In genomic region chr22:42369250-42370041, GRCh38 we compare ENCODE assay signal across 8 cellular contexts.
DNase-seq lines count a peak whose midpoint lies in the region; ATAC-seq and TF ChIP-seq lines count a peak whose summit lies in the region.

No MANE protein-coding gene starts in this region.

- H3K36me3 ChIP-seq in SU-DHL-6 (ENCODE audit: low read length) (no peaks in the 10 kb centered on the region), heart left ventricle (no peaks in the 10 kb centered on the region), parathyroid adenoma (ENCODE audit: control insufficient read depth, insufficient read depth, low read length) (no peaks in the 10 kb centered on the region), tibial artery (no peaks in the 10 kb centered on the region)

- POLR2A ChIA-PET in GM10248 (lab: Yijun Ruan, JAX), result interaction anchor here (0.6 kb wide), 1 partner anchor 694 kb away, joined by 3 read pairs; no protein-coding TSS in a partner anchor

- peak overlapping the region; percentile 77 for H3K27ac Mint-ChIP-seq in activated naive CD8-positive, alpha-beta T cell treated with anti-CD3 and anti-CD28 coated beads, Interleukin-2, amount 50 U/mL, for 24 hours

- H3K4me2 ChIP-seq in SU-DHL-6 (ENCODE audit: low read depth, low read length, poor library complexity, severe bottlenecking) (peak overlapping the region; percentile 95), parathyroid adenoma (ENCODE audit: low read length) (peak overlapping the region; percentile 96)

- WGBS in heart left ventricle, 4 donors, result 5 to 10% (median 7%) methylated on average over 24 to 42 of the region's 42 CpGs

- H3K9me2 ChIP-seq in SU-DHL-6 (replicated peaks; ENCODE audit: insufficient read depth, low read length), result no peaks in the 10 kb centered on the region

- H3K4me3 ChIP-seq in SU-DHL-6 (ENCODE audit: insufficient read depth, low read length, poor library complexity, severe bottlenecking), result peak overlapping the region; percentile 73
- peak overlapping the region; percentile 27 to 75 (median 62) for H3K4me3 ChIP-seq in heart left ventricle
- H3K4me3 ChIP-seq in parathyroid adenoma (ENCODE audit: low read depth, low read length), result peak overlapping the region; percentile 74
- peak overlapping the region; percentile 52 to 53 for H3K4me3 ChIP-seq in tibial artery

- no peaks in the 10 kb centered on the region for H3K9me3 Mint-ChIP-seq in activated naive CD8-positive, alpha-beta T cell treated with anti-CD3 and anti-CD28 coated beads, Interleukin-2, amount 50 U/mL, for 24 hours

- H2AFZ ChIP-seq in SU-DHL-6 (ENCODE audit: low read depth, low read length, severe bottlenecking) (peak overlapping the region; percentile 98), parathyroid adenoma (peak overlapping the region; percentile 90)

- peak overlapping the region; percentile 91 for H3K4me3 Mint-ChIP-seq in activated naive CD8-positive, alpha-beta T cell treated with anti-CD3 and anti-CD28 coated beads, Interleukin-2, amount 50 U/mL, for 24 hours

- intact Hi-C loops in heart left ventricle (cut with DNase I), result loop anchor here in 1 of 10 donors (5.0 kb wide), 1 partner anchor 277 kb away; the partner anchor contains the start of gene NDUFA6
- intact Hi-C loops in tibial artery (cut with DNase I; ENCODE audit: low total_unique reads), result no loop called here

- 0 out of 2 replicates have a peak, but pooled peaks cover 3% of the 10 kb centered on the region for H3F3A ChIP-seq in SU-DHL-6 (ENCODE audit: insufficient read depth)

- ATAC-seq in HG02571 (IDR thresholded peaks at IDR 0.05; ENCODE audit: unreplicated experiment) (peak; percentile 94), heart left ventricle (peak; percentile 91 to 98 (median 96))
- ATAC-seq in activated naive CD8-positive, alpha-beta T cell treated with anti-CD3 and anti-CD28 coated beads, Interleukin-2, amount 50 U/mL, for 24 hours, result peak; percentile 98

- DNase-seq in GM10248 (ENCODE audit: extremely low spot score), result peak; percentile 99
- peak; percentile 81 for DNase-seq in NCI-H1048 (lab: John Stamatoyannopoulos, UW)
- DNase-seq in activated naive CD8-positive, alpha-beta T cell treated with anti-CD3 and anti-CD28 coated beads, Interleukin-2, amount 50 U/mL, for 24 hours, result peak; percentile 84
- DNase-seq in heart left ventricle, result peak; percentile 90 to 95 (median 94)
- peak; percentile 91 to 95 for DNase-seq in tibial artery

- no peak for TF ChIP-seq POLR2A in heart left ventricle (IDR thresholded peaks at IDR 0.05)

- CTCF ChIA-PET in GM10248 (lab: Yijun Ruan, JAX), result interaction anchor here (0.8 to 1.8 kb wide), 6 partner anchors 36 to 240 kb away, joined by 3 to 5 read pairs (median 4); no protein-coding TSS in a partner anchor

- no peaks in the 10 kb centered on the region for H3K27me3 ChIP-seq in SU-DHL-6 (ENCODE audit: low read length)
- H3K27me3 ChIP-seq in heart left ventricle, result peaks cover 0 to 42% (median 7%) of the 10 kb centered on the region in 9 donors
- no peaks in the 10 kb centered on the region for H3K27me3 ChIP-seq in parathyroid adenoma (ENCODE audit: control insufficient read depth, insufficient read depth, low read length)
- peaks cover 0 to 18% of the 10 kb centered on the region in 2 donors for H3K27me3 ChIP-seq in tibial artery

- H3K27ac ChIP-seq in SU-DHL-6 (ENCODE audit: low read depth, low read length) (no peak overlapping the region), heart left ventricle (peak overlapping the region in 4 of 12 donors; percentile 14 to 61 (median 55)), parathyroid adenoma (peak overlapping the region; percentile 19), tibial artery (no peak overlapping the region)

- H3K4me1 ChIP-seq in heart left ventricle (peaks cover 0 to 50% (median 30%) of the 10 kb centered on the region in 12 donors), parathyroid adenoma (peaks cover 4% of the 10 kb centered on the region), tibial artery (peaks cover 0 to 51% (median 35%) of the 10 kb centered on the region in 4 donors)

- peaks cover 31% of the 10 kb centered on the region for H3K27me3 Mint-ChIP-seq in activated naive CD8-positive, alpha-beta T cell treated with anti-CD3 and anti-CD28 coated beads, Interleukin-2, amount 50 U/mL, for 24 hours

- peaks cover 15% of the 10 kb centered on the region for H3K4me1 Mint-ChIP-seq in activated naive CD8-positive, alpha-beta T cell treated with anti-CD3 and anti-CD28 coated beads, Interleukin-2, amount 50 U/mL, for 24 hours

- no peaks in the 10 kb centered on the region for H3K36me3 Mint-ChIP-seq in activated naive CD8-positive, alpha-beta T cell treated with anti-CD3 and anti-CD28 coated beads, Interleukin-2, amount 50 U/mL, for 24 hours (ENCODE audit: low read depth)

- H3K9me3 ChIP-seq in SU-DHL-6 (ENCODE audit: insufficient read depth, low read length), result no peaks in the 10 kb centered on the region
- no peaks in the 10 kb centered on the region for H3K9me3 ChIP-seq in heart left ventricle
- H3K9me3 ChIP-seq in parathyroid adenoma (ENCODE audit: control insufficient read depth, low read length), result no peaks in the 10 kb centered on the region
- no peaks in the 10 kb centered on the region for H3K9me3 ChIP-seq in tibial artery

- H4K20me1 ChIP-seq in SU-DHL-6 (ENCODE audit: low read depth, low read length), result no peaks in the 10 kb centered on the region

- TF ChIP-seq CTCF in GM10248 (IDR thresholded peaks at IDR 0.05; ENCODE audit: control extremely low read depth, extremely low read depth, low read depth, missing control alignments) (no peak), SU-DHL-6 (IDR thresholded peaks at IDR 0.05; ENCODE audit: insufficient read depth, low read length, poor library complexity, severe bottlenecking) (no peak), heart left ventricle (IDR thresholded peaks at IDR 0.05) (no peak), parathyroid adenoma (IDR thresholded peaks at IDR 0.05) (no peak), tibial artery (IDR thresholded peaks at IDR 0.05) (no peak)

- H3K9ac ChIP-seq in SU-DHL-6 (ENCODE audit: low read length), result peak overlapping the region; percentile 65
- no peak overlapping the region for H3K9ac ChIP-seq in parathyroid adenoma

- no peaks in the 10 kb centered on the region for H3K79me2 ChIP-seq in SU-DHL-6 (ENCODE audit: insufficient read depth, low read length)
- no peaks in the 10 kb centered on the region for H3K79me2 ChIP-seq in parathyroid adenoma
